ENCODE assay signal across 25 cellular contexts in genomic region chr15:86433983-86434382, GRCh38.
DNase-seq lines count a peak whose midpoint lies in the region; ATAC-seq lines count a peak whose summit lies in the region.
"Had no signal": no experiment of that assay in that cellular context is flagged by ENCODE, and none has a peak within 500 bp of the region (broad histone marks: within the 10 kb centered on the region; RNA-seq: fewer than 3 reads in every experiment).

No MANE protein-coding gene starts in this region.

- H3K4me3 Mint-ChIP-seq in activated naive CD4-positive, alpha-beta T cell treated with anti-CD3 and anti-CD28 coated beads for 36 hours, result no peak overlapping the region
- H3K4me3 Mint-ChIP-seq in stimulated activated naive CD8-positive, alpha-beta T cell treated with anti-CD3 and anti-CD28 coated beads, Interleukin-15, amount 100 ng/mL, for 72 hours, result no peak overlapping the region
- H3K4me3 Mint-ChIP-seq in stimulated activated effector memory CD8-positive, alpha-beta T cell treated with anti-CD3 and anti-CD28 coated beads, Interleukin-12 subunit alpha, Interleukin-12 subunit beta, amount 100 ng/mL, for 72 hours, result no peak overlapping the region
- H3K4me3 Mint-ChIP-seq: CD14-positive monocyte; CD4-positive, alpha-beta T cell; CD8-positive, alpha-beta memory T cell; GM23338; H9; HFFc6 had no signal

- H3K4me1 Mint-ChIP-seq in activated naive CD4-positive, alpha-beta T cell treated with anti-CD3 and anti-CD28 coated beads for 36 hours (ENCODE audit: low read depth), result no peaks in the 10 kb centered on the region
- H3K4me1 Mint-ChIP-seq in stimulated activated naive CD8-positive, alpha-beta T cell treated with anti-CD3 and anti-CD28 coated beads, Interleukin-15, amount 100 ng/mL, for 72 hours, result peaks cover 5% of the 10 kb centered on the region
- H3K4me1 Mint-ChIP-seq in stimulated activated effector memory CD8-positive, alpha-beta T cell treated with anti-CD3 and anti-CD28 coated beads, Interleukin-12 subunit alpha, Interleukin-12 subunit beta, amount 100 ng/mL, for 72 hours, result peaks cover 7% of the 10 kb centered on the region
- H3K4me1 Mint-ChIP-seq: CD14-positive monocyte; CD8-positive, alpha-beta memory T cell; GM23338; H9 had no signal

- H3K36me3 Mint-ChIP-seq in activated naive CD4-positive, alpha-beta T cell treated with anti-CD3 and anti-CD28 coated beads, Interleukin-2, amount 50 U/mL, for 72 hours, result no peaks in the 10 kb centered on the region
- no peaks in the 10 kb centered on the region for H3K36me3 Mint-ChIP-seq in activated naive CD4-positive, alpha-beta T cell treated with anti-CD3 and anti-CD28 coated beads for 36 hours (ENCODE audit: low read depth)
- no peaks in the 10 kb centered on the region for H3K36me3 Mint-ChIP-seq in stimulated activated effector memory CD8-positive, alpha-beta T cell treated with anti-CD3 and anti-CD28 coated beads, Interleukin-12 subunit alpha, Interleukin-12 subunit beta, amount 100 ng/mL, for 72 hours
- H3K36me3 Mint-ChIP-seq: CD14-positive monocyte; CD8-positive, alpha-beta memory T cell had no signal

- peak; percentile 24 to 52 for ATAC-seq in activated naive CD4-positive, alpha-beta T cell treated with anti-CD3 and anti-CD28 coated beads, Interleukin-2, amount 50 U/mL, for 72 hours
- peak; percentile 32 for ATAC-seq in stimulated activated naive CD8-positive, alpha-beta T cell treated with anti-CD3 and anti-CD28 coated beads, Interleukin-15, Interleukin-2, amounts not matched to agents 100 U/mL and 50 U/mL, for 24 hours
- no peak for ATAC-seq in stimulated activated naive CD8-positive, alpha-beta T cell treated with anti-CD3 and anti-CD28 coated beads, Interleukin-15, amount 100 ng/mL, for 72 hours
- ATAC-seq in stimulated activated effector memory CD8-positive, alpha-beta T cell treated with anti-CD3 and anti-CD28 coated beads, Interleukin-12 subunit alpha, Interleukin-12 subunit beta, amount 100 ng/mL, for 72 hours, result peak; percentile 86
- ATAC-seq: A549, GM12878, GM23338, HCT116 had no signal

- no peak overlapping the region for H3K27ac Mint-ChIP-seq in activated naive CD4-positive, alpha-beta T cell treated with anti-CD3 and anti-CD28 coated beads, Interleukin-2, amount 50 U/mL, for 72 hours
- no peak overlapping the region for H3K27ac Mint-ChIP-seq in activated naive CD4-positive, alpha-beta T cell treated with anti-CD3 and anti-CD28 coated beads for 36 hours
- peak overlapping the region in 1 of 2 donors; percentile 49 for H3K27ac Mint-ChIP-seq in stimulated activated naive CD8-positive, alpha-beta T cell treated with anti-CD3 and anti-CD28 coated beads, Interleukin-15, amount 100 ng/mL, for 72 hours
- no peak overlapping the region for H3K27ac Mint-ChIP-seq in stimulated activated effector memory CD8-positive, alpha-beta T cell treated with anti-CD3 and anti-CD28 coated beads, Interleukin-12 subunit alpha, Interleukin-12 subunit beta, amount 100 ng/mL, for 72 hours
- H3K27ac Mint-ChIP-seq: CD14-positive monocyte; CD4-positive, alpha-beta T cell; CD8-positive, alpha-beta memory T cell; GM23338; HFFc6 had no signal

- H3K9me3 Mint-ChIP-seq in activated naive CD4-positive, alpha-beta T cell treated with anti-CD3 and anti-CD28 coated beads, Interleukin-2, amount 50 U/mL, for 72 hours, result no peaks in the 10 kb centered on the region
- H3K9me3 Mint-ChIP-seq in activated naive CD4-positive, alpha-beta T cell treated with anti-CD3 and anti-CD28 coated beads for 36 hours, result no peaks in the 10 kb centered on the region
- H3K9me3 Mint-ChIP-seq in stimulated activated naive CD8-positive, alpha-beta T cell treated with anti-CD3 and anti-CD28 coated beads, Interleukin-15, amount 100 ng/mL, for 72 hours, result no peaks in the 10 kb centered on the region
- H3K9me3 Mint-ChIP-seq in stimulated activated effector memory CD8-positive, alpha-beta T cell treated with anti-CD3 and anti-CD28 coated beads, Interleukin-12 subunit alpha, Interleukin-12 subunit beta, amount 100 ng/mL, for 72 hours, result no peaks in the 10 kb centered on the region
- H3K9me3 Mint-ChIP-seq: CD4-positive, alpha-beta T cell; GM23338; H9 had no signal

- CTCF ChIA-PET in activated naive CD4-positive, alpha-beta T cell treated with anti-CD3 and anti-CD28 coated beads for 36 hours (lab: Charles Lee), result interaction anchor here (0.5 kb wide), 1 partner anchor 63 kb away, joined by 3 read pairs; no protein-coding TSS in a partner anchor

- no peak for DNase-seq in activated naive CD4-positive, alpha-beta T cell treated with anti-CD3 and anti-CD28 coated beads, Interleukin-2, amount 50 U/mL, for 72 hours (ENCODE audit: low spot score in 2 of 2)
- DNase-seq in activated naive CD4-positive, alpha-beta T cell treated with anti-CD3 and anti-CD28 coated beads for 36 hours, result no peak
- no peak for DNase-seq in stimulated activated naive CD8-positive, alpha-beta T cell treated with anti-CD3 and anti-CD28 coated beads, Interleukin-15, Interleukin-2, amounts not matched to agents 100 U/mL and 50 U/mL, for 24 hours
- no peak for DNase-seq in stimulated activated naive CD8-positive, alpha-beta T cell treated with anti-CD3 and anti-CD28 coated beads, Interleukin-15, amount 100 ng/mL, for 72 hours
- peak; percentile 78 for DNase-seq in NCI-H748 (lab: John Stamatoyannopoulos, UW; ENCODE audit: unreplicated experiment)
- DNase-seq in stimulated activated effector memory CD8-positive, alpha-beta T cell treated with anti-CD3 and anti-CD28 coated beads, Interleukin-12 subunit alpha, Interleukin-12 subunit beta, amount 100 ng/mL, for 72 hours (ENCODE audit: low spot score in 2 of 2), result no peak
- DNase-seq in activated CD4-positive, alpha-beta T cell treated with anti-CD3 and anti-CD28 coated beads for 4 hours, result no peak
- no peak for DNase-seq in NCI-H345 (lab: John Stamatoyannopoulos, UW)
- DNase-seq: 8988T; ACHN; AML-193; BE2C; CD4-positive, alpha-beta T cell; CD8-positive, alpha-beta memory T cell; DMS 273 treated with DMSO at 0.1 percent for 48 hours; DMS79; EL; GDM1; H9; HFFc6 had no signal

- peaks cover 2% of the 10 kb centered on the region for H3K27me3 Mint-ChIP-seq in activated naive CD4-positive, alpha-beta T cell treated with anti-CD3 and anti-CD28 coated beads for 36 hours (ENCODE audit: low read depth)
- peaks cover 5% of the 10 kb centered on the region for H3K27me3 Mint-ChIP-seq in stimulated activated naive CD8-positive, alpha-beta T cell treated with anti-CD3 and anti-CD28 coated beads, Interleukin-15, amount 100 ng/mL, for 72 hours
- H3K27me3 Mint-ChIP-seq: CD4-positive, alpha-beta T cell; CD8-positive, alpha-beta memory T cell had no signal

- intact Hi-C loops in activated naive CD4-positive, alpha-beta T cell treated with anti-CD3 and anti-CD28 coated beads for 36 hours (cut with micrococcal nuclease), result no loop called here
